Comparison of ENCODE assay signal across 8 cellular contexts in genomic region chrX:114611018-114611619, GRCh38. TPM values are rescaled to one million over a fixed set of nuclear protein-coding genes. Genes with fewer than 3 reads are reported as not detected.
DNase-seq lines count a peak whose midpoint lies in the region; ATAC-seq and TF ChIP-seq lines count a peak whose summit lies in the region.

No MANE protein-coding gene starts in this region.

- no peak overlapping the region for H3K27ac Mint-ChIP-seq in CD4-positive, CD25-positive, alpha-beta regulatory T cell
- H3K27ac Mint-ChIP-seq in naive B cell: no peak overlapping the region

- no peaks in the 10 kb centered on the region for H3K4me1 Mint-ChIP-seq in CD4-positive, CD25-positive, alpha-beta regulatory T cell
- no peaks in the 10 kb centered on the region for H3K4me1 Mint-ChIP-seq in naive B cell

- H3K4me3 ChIP-seq in CD4-positive, CD25-positive, alpha-beta regulatory T cell (ENCODE audit: low read depth, low read length): no peak overlapping the region

- H3K27ac ChIP-seq in CD4-positive, CD25-positive, alpha-beta regulatory T cell (ENCODE audit: insufficient read depth, low read length, poor library complexity, severe bottlenecking): no peak overlapping the region

- H3K9me3 Mint-ChIP-seq in CD4-positive, CD25-positive, alpha-beta regulatory T cell: peaks cover 0 to 2% (median 0%) of the 10 kb centered on the region in 7 donors
- H3K9me3 Mint-ChIP-seq in naive B cell: peaks cover 0 to 3% (median 0%) of the 10 kb centered on the region in 7 donors

- H3K36me3 ChIP-seq in CD4-positive, CD25-positive, alpha-beta regulatory T cell (ENCODE audit: control insufficient read depth, insufficient read depth, low read length): no peaks in the 10 kb centered on the region

- no peaks in the 10 kb centered on the region for H3K9me3 ChIP-seq in CD4-positive, CD25-positive, alpha-beta regulatory T cell (ENCODE audit: control insufficient read depth in 2 of 2, low read length in 2 of 2)

- no peak for ATAC-seq in CD4-positive, CD25-positive, alpha-beta regulatory T cell (ENCODE audit: low read depth in 2 of 2)
- ATAC-seq in HG03025 (IDR thresholded peaks at IDR 0.05; ENCODE audit: low FRiP score, unreplicated experiment): peak; percentile 80
- no peak for ATAC-seq in naive B cell (ENCODE audit: low read depth in 2 of 2)
- ATAC-seq in left cardiac atrium: no peak

- peak; percentile 53; the same call in 1 of the 2 replicates for TF ChIP-seq CTCF in GM12874 (IDR thresholded peaks at IDR 0.05; ENCODE audit: insufficient read depth, low read depth, low read length)

- H3K27me3 ChIP-seq in CD4-positive, CD25-positive, alpha-beta regulatory T cell (ENCODE audit: control insufficient read depth, insufficient read depth, low read length): no peaks in the 10 kb centered on the region

- H3K27me3 Mint-ChIP-seq in CD4-positive, CD25-positive, alpha-beta regulatory T cell: no peaks in the 10 kb centered on the region
- H3K27me3 Mint-ChIP-seq in naive B cell: peaks cover 0 to 2% (median 0%) of the 10 kb centered on the region in 3 donors

- H3K36me3 Mint-ChIP-seq in CD4-positive, CD25-positive, alpha-beta regulatory T cell: no peaks in the 10 kb centered on the region
- H3K36me3 Mint-ChIP-seq in naive B cell: no peaks in the 10 kb centered on the region

- intact Hi-C loops in left cardiac atrium (cut with DNase I): loop anchor here in 1 of 2 donors (10.0 kb wide), 1 partner anchor 534 kb away; no protein-coding TSS in a partner anchor

- H3K4me3 Mint-ChIP-seq in CD4-positive, CD25-positive, alpha-beta regulatory T cell: no peak overlapping the region
- H3K4me3 Mint-ChIP-seq in naive B cell: no peak overlapping the region

- peak in 2 of 3 donors; percentile 10 to 44 for DNase-seq in CD4-positive, CD25-positive, alpha-beta regulatory T cell
- DNase-seq in NCI-H82 treated with DMSO at 0.1 percent for 48 hours (lab: John Stamatoyannopoulos, UW; ENCODE audit: unreplicated experiment): peak; percentile 6
- peak; percentile 61 for DNase-seq in dermis blood vessel endothelial cell
- DNase-seq in naive B cell: peak; percentile 19
- DNase-seq in effector CD8-positive, alpha-beta T cell (lab: John Stamatoyannopoulos, UW): no peak
- no peak for DNase-seq in left cardiac atrium

- no peaks in the 10 kb centered on the region for H3K4me1 ChIP-seq in CD4-positive, CD25-positive, alpha-beta regulatory T cell (ENCODE audit: control insufficient read depth, insufficient read depth, low read length, poor library complexity, severe bottlenecking)

RNA-seq across cellular contexts. Expression of gene HTR2C, which starts 27.2 kb away (rescaled TPM):
- total RNA-seq in CD4-positive, CD25-positive, alpha-beta regulatory T cell: not detected
- polyA plus RNA-seq in CD4-positive, CD25-positive, alpha-beta regulatory T cell: not detected
- not detected in 2 replicates for total RNA-seq in dermis blood vessel endothelial cell
- not detected for polyA plus RNA-seq in naive B cell (ENCODE audit: low read depth in 6 of 6)
- total RNA-seq in left cardiac atrium: not detected

Comparison
In these comparisons a context has a peak if more than half of its experiments do, and no peak if none do; other contexts are left out.
1. DNase-seq: peak in CD4-positive, CD25-positive, alpha-beta regulatory T cell (2 of 3), NCI-H82 treated with DMSO at 0.1 percent for 48 hours (single experiment), dermis blood vessel endothelial cell (single experiment) and naive B cell (single experiment); none in effector CD8-positive, alpha-beta T cell (single experiment) and left cardiac atrium (single experiment).